ENCODE assay signal across 8 cellular contexts in the genomic region with DNA sequence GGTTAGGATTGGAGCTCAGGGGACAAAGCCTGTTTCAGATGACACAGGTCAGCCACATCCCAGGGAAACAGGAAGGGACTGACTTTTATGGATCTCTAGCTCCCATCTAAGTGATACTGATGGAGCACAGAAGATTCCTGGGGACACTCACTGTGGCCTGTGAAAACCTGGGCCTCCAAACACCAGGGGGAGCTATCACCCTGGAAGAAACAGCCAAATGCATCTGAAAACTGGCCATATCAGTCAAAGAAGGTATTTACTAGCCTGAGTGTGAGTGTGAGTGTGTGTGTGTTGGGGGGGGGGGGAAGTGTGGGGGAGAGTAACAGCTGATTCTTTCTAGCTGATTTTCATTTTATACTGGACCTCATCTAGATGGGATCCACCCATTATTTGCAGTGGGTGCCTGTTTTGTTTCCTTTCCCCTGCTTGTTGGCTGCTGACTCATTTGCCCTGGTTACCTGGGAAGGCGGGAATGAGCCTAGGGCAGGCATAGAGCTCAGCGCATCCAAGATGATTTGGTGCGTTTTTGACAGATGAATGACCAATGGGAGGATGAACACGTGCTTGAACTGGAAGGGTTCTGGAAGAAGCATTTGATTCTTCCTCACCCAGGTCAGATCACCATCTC.
DNase-seq lines count a peak whose midpoint lies in the region; ATAC-seq and TF ChIP-seq lines count a peak whose summit lies in the region.

No MANE protein-coding gene starts in this region.

- no peaks in the 10 kb centered on the region for H3K36me3 Mint-ChIP-seq in activated CD4-positive, alpha-beta T cell treated with anti-CD3 and anti-CD28 coated beads, Interleukin-2, amount 10 ng/mL, durations not matched to agents 7 days and 5 days (ENCODE audit: low read depth)

- no peak overlapping the region for H3K27ac ChIP-seq in left ventricle myocardium inferior (replicated peaks)
- H3K27ac ChIP-seq in smooth muscle cell (ENCODE audit: low read depth): no peak overlapping the region

- TF ChIP-seq CTCF in GM12874 (IDR thresholded peaks at IDR 0.05; ENCODE audit: insufficient read depth, low read depth, low read length) (peak; percentile 75), NB4 (IDR thresholded peaks at IDR 0.05; ENCODE audit: low read depth, low read length) (peak; percentile 81), left ventricle myocardium inferior (IDR thresholded peaks at IDR 0.05; ENCODE audit: borderline replicate concordance) (peak; percentile 53), smooth muscle cell (IDR thresholded peaks at IDR 0.05; ENCODE audit: borderline replicate concordance, insufficient read depth, poor library complexity, severe bottlenecking) (peak; percentile 71)

- H2AFZ ChIP-seq in smooth muscle cell (ENCODE audit: low read depth): no peak overlapping the region

- H3K9me3 ChIP-seq in left ventricle myocardium inferior (replicated peaks) (no peaks in the 10 kb centered on the region), smooth muscle cell (replicated peaks; ENCODE audit: low read depth) (no peaks in the 10 kb centered on the region)

- DNase-seq in AG08396 (ENCODE audit: low spot score): peak; percentile 62
- peak; percentile 57 for DNase-seq in NB4 (ENCODE audit: low read depth)
- peak; percentile 33 for DNase-seq in activated CD4-positive, alpha-beta T cell treated with anti-CD3 and anti-CD28 coated beads, Interleukin-2, amount 10 ng/mL, durations not matched to agents 7 days and 5 days
- DNase-seq in left ventricle myocardium inferior: no peak
- DNase-seq in smooth muscle cell (lab: John Stamatoyannopoulos, UW; ENCODE audit: unreplicated experiment): no peak
- DNase-seq in MV-4-11 (lab: John Stamatoyannopoulos, UW): no peak

- no peak for ATAC-seq in HG02970 (IDR thresholded peaks at IDR 0.05; ENCODE audit: low FRiP score, unreplicated experiment)

- TF ChIP-seq POLR2A in NB4 (IDR thresholded peaks at IDR 0.05; ENCODE audit: extremely low read depth, insufficient read length): no peak

- peaks cover 76% of the 10 kb centered on the region for H3K27me3 ChIP-seq in left ventricle myocardium inferior (ENCODE audit: low read depth)
- peaks cover 8% of the 10 kb centered on the region for H3K27me3 ChIP-seq in smooth muscle cell (ENCODE audit: low read depth)

- H4K20me1 ChIP-seq in smooth muscle cell (ENCODE audit: low read depth): no peaks in the 10 kb centered on the region

- H3K79me2 ChIP-seq in smooth muscle cell (ENCODE audit: low read depth): no peaks in the 10 kb centered on the region

- no peaks in the 10 kb centered on the region for H3K9me3 Mint-ChIP-seq in activated CD4-positive, alpha-beta T cell treated with anti-CD3 and anti-CD28 coated beads, Interleukin-2, amount 10 ng/mL, durations not matched to agents 7 days and 5 days

- no peaks in the 10 kb centered on the region for H3F3A ChIP-seq in smooth muscle cell (ENCODE audit: low read depth)

- no peaks in the 10 kb centered on the region for H3K4me1 Mint-ChIP-seq in activated CD4-positive, alpha-beta T cell treated with anti-CD3 and anti-CD28 coated beads, Interleukin-2, amount 10 ng/mL, durations not matched to agents 7 days and 5 days

- no peak overlapping the region for H3K4me2 ChIP-seq in smooth muscle cell

- POLR2A ChIA-PET in activated CD4-positive, alpha-beta T cell treated with anti-CD3 and anti-CD28 coated beads, Interleukin-2, amount 10 ng/mL, durations not matched to agents 7 days and 5 days (lab: Charles Lee): no interaction called here

- H3K4me3 Mint-ChIP-seq in activated CD4-positive, alpha-beta T cell treated with anti-CD3 and anti-CD28 coated beads, Interleukin-2, amount 10 ng/mL, durations not matched to agents 7 days and 5 days: no peak overlapping the region

- H3K27ac Mint-ChIP-seq in activated CD4-positive, alpha-beta T cell treated with anti-CD3 and anti-CD28 coated beads, Interleukin-2, amount 10 ng/mL, durations not matched to agents 7 days and 5 days: no peak overlapping the region

- CTCF ChIA-PET in activated CD4-positive, alpha-beta T cell treated with anti-CD3 and anti-CD28 coated beads, Interleukin-2, amount 10 ng/mL, durations not matched to agents 7 days and 5 days (lab: Charles Lee): interaction anchor here (0.6 to 0.9 kb wide), 3 partner anchors 15 to 1302 kb away, joined by 3 read pairs; no protein-coding TSS in a partner anchor

- H3K9ac ChIP-seq in smooth muscle cell (ENCODE audit: low read depth): no peak overlapping the region

- no peaks in the 10 kb centered on the region for H3K36me3 ChIP-seq in left ventricle myocardium inferior
- H3K36me3 ChIP-seq in smooth muscle cell (ENCODE audit: low read depth): no peaks in the 10 kb centered on the region

- H3K27me3 Mint-ChIP-seq in activated CD4-positive, alpha-beta T cell treated with anti-CD3 and anti-CD28 coated beads, Interleukin-2, amount 10 ng/mL, durations not matched to agents 7 days and 5 days: peaks cover 8% of the 10 kb centered on the region

- H3K4me1 ChIP-seq in left ventricle myocardium inferior (no peaks in the 10 kb centered on the region), smooth muscle cell (ENCODE audit: low read depth) (no peaks in the 10 kb centered on the region)

- H3K4me3 ChIP-seq in NB4 (ENCODE audit: low read depth, low read length) (no peak overlapping the region), left ventricle myocardium inferior (no peak overlapping the region), smooth muscle cell (no peak overlapping the region)

- intact Hi-C loops in left ventricle myocardium inferior (cut with micrococcal nuclease): no loop called here

- WGBS in smooth muscle cell (ENCODE audit: low lambda C conversion rate): 59% methylated on average over 4 of the region's 4 CpGs

Comparison
In these comparisons a context has a peak if more than half of its experiments do, and no peak if none do; other contexts are left out.
1. DNase-seq: peak in AG08396 (single experiment), NB4 (single experiment) and activated CD4-positive, alpha-beta T cell treated with anti-CD3 and anti-CD28 coated beads, Interleukin-2, amount 10 ng/mL, durations not matched to agents 7 days and 5 days (single experiment); none in left ventricle myocardium inferior (single experiment), smooth muscle cell (single experiment) and MV-4-11 (single experiment).
2. Peak in every context shown above with its lines, with median percentiles within 50 percentile points of each other: CTCF ChIP-seq.